Comparison of ENCODE assay signal across 11 cellular contexts in genomic region chr16:81401035-81401950, GRCh38. TPM values are rescaled to one million over a fixed set of nuclear protein-coding genes. Genes with fewer than 3 reads are reported as not detected.
DNase-seq lines count a peak whose midpoint lies in the region; ATAC-seq and TF ChIP-seq lines count a peak whose summit lies in the region.
"Had no signal": no experiment of that assay in that cellular context is flagged by ENCODE, and none has a peak within 500 bp of the region (broad histone marks: within the 10 kb centered on the region; RNA-seq: fewer than 3 reads in every experiment).

No MANE protein-coding gene starts in this region.

- H2BK120ac ChIP-seq in mesendoderm (ENCODE audit: low read depth, low read length) = no peak overlapping the region

- H3F3A ChIP-seq in PC-9 (ENCODE audit: insufficient read depth, low read depth) = peaks cover 23% of the 10 kb centered on the region

- H3K79me2 ChIP-seq in PC-9 (ENCODE audit: low read depth) (peaks cover 9% of the 10 kb centered on the region; the same call in 1 of the 2 replicates), mesendoderm (ENCODE audit: control insufficient read depth, insufficient read depth, low read length) (no peaks in the 10 kb centered on the region)

- no peak overlapping the region for H2AK5ac ChIP-seq in mesendoderm (ENCODE audit: low read length)

- H3K9ac ChIP-seq in mesendoderm (ENCODE audit: low read length) = no peak overlapping the region

- DNase-seq in ELF-1 (ENCODE audit: low read depth, low spot score) = peak; percentile 53
- DNase-seq in PC-9 = peak; percentile 80 to 93
- peak; percentile 53 for DNase-seq in fibroblast of gingiva (ENCODE audit: low read depth)
- DNase-seq in renal cortical epithelial cell (ENCODE audit: low read depth) = peak; percentile 13
- DNase-seq in mesendoderm = no peak
- no peak for DNase-seq in activated CD4-positive, alpha-beta T cell treated with anti-CD3 and anti-CD28 coated beads, Interleukin-2, amount 10 ng/mL, durations not matched to agents 24 days and 14 days
- DNase-seq in cerebellum (ENCODE audit: low spot score) = no peak
- DNase-seq: activated CD8-positive, alpha-beta memory T cell treated with anti-CD3 and anti-CD28 coated beads, Interleukin-2, amount 50 U/mL, for 48 hours; cortex of kidney had no signal

- intact Hi-C loops in PC-9 (cut with micrococcal nuclease; ENCODE audit: unreplicated experiment) = loop anchor here (5.0 kb wide), 1 partner anchor 296 kb away; no protein-coding TSS in a partner anchor
- intact Hi-C loops in activated CD4-positive, alpha-beta T cell treated with anti-CD3 and anti-CD28 coated beads, Interleukin-2, amount 10 ng/mL, durations not matched to agents 24 days and 14 days (cut with micrococcal nuclease) = loop anchor here (5.0 kb wide), 2 partner anchors 221 to 336 kb away; no protein-coding TSS in a partner anchor

- H3K36me3 ChIP-seq in PC-9 (ENCODE audit: low read depth) = no peaks in the 10 kb centered on the region
- H3K36me3 ChIP-seq in mesendoderm (ENCODE audit: control insufficient read depth, insufficient read depth, low read length) = no peaks in the 10 kb centered on the region

- no peak overlapping the region for H3K4ac ChIP-seq in mesendoderm (ENCODE audit: low read depth, low read length)

- CTCF ChIA-PET in PC-9 (lab: Charles Lee) = interaction anchor here (0.5 kb wide), 1 partner anchor 473 kb away, joined by 4 read pairs; no protein-coding TSS in a partner anchor

- no peak overlapping the region for H2BK15ac ChIP-seq in mesendoderm (replicated peaks; ENCODE audit: low read depth)

- BruUV-seq in PC-9 (replicated peaks; lab: Mats Ljungman, UMichigan) = TSS peak; percentile 73

- H2BK5ac ChIP-seq in mesendoderm (ENCODE audit: low read length) = no peak overlapping the region

- H3K27me3 Mint-ChIP-seq in activated CD4-positive, alpha-beta T cell treated with anti-CD3 and anti-CD28 coated beads, Interleukin-2, amount 10 ng/mL, durations not matched to agents 24 days and 14 days = no peaks in the 10 kb centered on the region

- H3K27ac Mint-ChIP-seq in activated CD4-positive, alpha-beta T cell treated with anti-CD3 and anti-CD28 coated beads, Interleukin-2, amount 10 ng/mL, durations not matched to agents 24 days and 14 days = no peak overlapping the region

- no peak for ATAC-seq in GM21717 (IDR thresholded peaks at IDR 0.05; ENCODE audit: unreplicated experiment)

- H3K9me3 ChIP-seq in PC-9 (ENCODE audit: insufficient read depth, low read depth) = no peaks in the 10 kb centered on the region

- peaks cover 2% of the 10 kb centered on the region for H3K4me1 Mint-ChIP-seq in activated CD4-positive, alpha-beta T cell treated with anti-CD3 and anti-CD28 coated beads, Interleukin-2, amount 10 ng/mL, durations not matched to agents 24 days and 14 days

- H3K79me1 ChIP-seq in mesendoderm (ENCODE audit: low read length) = no peaks in the 10 kb centered on the region

- no peak overlapping the region for H3K56ac ChIP-seq in mesendoderm (ENCODE audit: low read length)

- no peak overlapping the region for H4K5ac ChIP-seq in mesendoderm (ENCODE audit: low read length)

- TF ChIP-seq CTCF in PC-9 (conservative IDR thresholded peaks at IDR 0.05) = no peak

- H3K23ac ChIP-seq in mesendoderm (ENCODE audit: low read length) = no peak overlapping the region

- H3K27me3 ChIP-seq in PC-9 (ENCODE audit: insufficient read depth, low read depth) (no peaks in the 10 kb centered on the region), mesendoderm (ENCODE audit: insufficient read depth, low read length, poor library complexity) (no peaks in the 10 kb centered on the region)

- H3K4me1 ChIP-seq in PC-9 (replicated peaks; ENCODE audit: insufficient read depth) (peaks cover 35% of the 10 kb centered on the region), mesendoderm (ENCODE audit: control insufficient read depth, low read depth, low read length) (no peaks in the 10 kb centered on the region)

- peak overlapping the region; percentile 71 for H2AFZ ChIP-seq in PC-9

- no peaks in the 10 kb centered on the region for H3K36me3 Mint-ChIP-seq in activated CD4-positive, alpha-beta T cell treated with anti-CD3 and anti-CD28 coated beads, Interleukin-2, amount 10 ng/mL, durations not matched to agents 24 days and 14 days (ENCODE audit: low read depth)

- H3K9me3 Mint-ChIP-seq in activated CD4-positive, alpha-beta T cell treated with anti-CD3 and anti-CD28 coated beads, Interleukin-2, amount 10 ng/mL, durations not matched to agents 24 days and 14 days = no peaks in the 10 kb centered on the region

- H3K9me2 ChIP-seq in PC-9 (ENCODE audit: insufficient read depth) = no peaks in the 10 kb centered on the region

- no peak overlapping the region for H3K4me3 Mint-ChIP-seq in activated CD4-positive, alpha-beta T cell treated with anti-CD3 and anti-CD28 coated beads, Interleukin-2, amount 10 ng/mL, durations not matched to agents 24 days and 14 days

- H3K4me3 ChIP-seq in PC-9 = peak overlapping the region; percentile 36
- no peak overlapping the region for H3K4me3 ChIP-seq in mesendoderm (ENCODE audit: low read length)
- H3K4me3 ChIP-seq: lung had no signal

- POLR2A ChIA-PET in PC-9 (lab: Charles Lee; ENCODE audit: unreplicated experiment) = interaction anchor here (0.6 kb wide), 1 partner anchor 324 kb away, joined by 3 read pairs; the partner anchor contains the start of gene C16orf46

- H3K4me2 ChIP-seq in PC-9 = peak overlapping the region; percentile 70
- H3K4me2 ChIP-seq in mesendoderm (ENCODE audit: low read length) = no peak overlapping the region

- no peaks in the 10 kb centered on the region for H4K20me1 ChIP-seq in PC-9 (ENCODE audit: insufficient read depth)

- H3K18ac ChIP-seq in mesendoderm (ENCODE audit: low read length) = no peak overlapping the region

- WGBS in mesendoderm (ENCODE audit: extremely low coverage, insufficient coverage, low lambda C conversion rate) = no CpG with 5 or more reads among the region's 19 CpGs

- H3K27ac ChIP-seq in PC-9 (peak overlapping the region; percentile 83), mesendoderm (ENCODE audit: low read depth, low read length) (no peak overlapping the region)

- H4K8ac ChIP-seq in mesendoderm (ENCODE audit: low read depth, low read length) = no peak overlapping the region

RNA-seq across cellular contexts. Expression of gene CMIP, which starts 43.3 kb away (rescaled TPM):
- 92.1 and 96.6 TPM in 2 replicates for total RNA-seq in PC-9 (2021)
- 8.3 and 61.0 TPM in 2 replicates for total RNA-seq in renal cortical epithelial cell
- polyA plus RNA-seq in mesendoderm (2013, experiment 1 of 2) = 36.2 TPM
- polyA plus RNA-seq in mesendoderm (2013, experiment 2 of 2) = 36.4 TPM
- 40.0 and 42.9 TPM in 2 replicates for total RNA-seq in activated CD4-positive, alpha-beta T cell treated with anti-CD3 and anti-CD28 coated beads, Interleukin-2, amount 10 ng/mL, durations not matched to agents 24 days and 14 days
- total RNA-seq in cerebellum = 44.4 TPM

Comparison
In these comparisons a context has a peak if more than half of its experiments do, and no peak if none do; other contexts are left out.
1. DNase-seq: peak in ELF-1 (single experiment), PC-9 (2 of 2), fibroblast of gingiva (single experiment) and renal cortical epithelial cell (single experiment); none in mesendoderm (single experiment), activated CD4-positive, alpha-beta T cell treated with anti-CD3 and anti-CD28 coated beads, Interleukin-2, amount 10 ng/mL, durations not matched to agents 24 days and 14 days (single experiment) and cerebellum (single experiment).